1 cellular context compared by ENCODE assay signal in the genomic region with DNA sequence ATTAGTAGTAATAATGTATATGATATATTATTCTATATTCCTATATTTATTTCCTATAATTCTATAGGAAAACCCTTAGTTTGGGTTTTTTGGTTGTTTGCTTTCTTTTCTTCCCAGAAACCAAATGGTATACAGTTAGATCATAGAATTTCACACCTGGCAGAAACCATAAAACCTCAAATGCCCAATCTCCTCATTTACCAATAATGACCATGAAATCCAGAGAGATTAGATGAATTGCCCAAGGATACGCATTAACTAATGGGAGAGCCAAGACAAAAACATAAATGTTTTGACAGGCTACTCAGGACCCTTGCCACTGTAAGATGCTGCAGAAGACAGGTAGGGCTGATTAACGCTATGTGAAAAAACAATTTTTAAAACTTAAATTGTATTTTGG.
TF ChIP-seq lines count a peak whose summit lies in the region.

No MANE protein-coding gene starts in this region.

TF ChIP-seq in IMR-90, 13 proteins besides CTCF, POLR2A, EP300 and RAD21 (continued from another document):
- TF ChIP-seq CEBPB (IDR thresholded peaks at IDR 0.05; ENCODE audit: low read depth, low read length) (no peak), MAFK (IDR thresholded peaks at IDR 0.05; ENCODE audit: low read depth, low read length) (no peak), MXI1 (IDR thresholded peaks at IDR 0.05; ENCODE audit: borderline replicate concordance, low read depth, low read length) (no peak), CHD1 (IDR thresholded peaks at IDR 0.05; ENCODE audit: low read depth, low read length) (no peak)
- TF ChIP-seq, protein P1, sequence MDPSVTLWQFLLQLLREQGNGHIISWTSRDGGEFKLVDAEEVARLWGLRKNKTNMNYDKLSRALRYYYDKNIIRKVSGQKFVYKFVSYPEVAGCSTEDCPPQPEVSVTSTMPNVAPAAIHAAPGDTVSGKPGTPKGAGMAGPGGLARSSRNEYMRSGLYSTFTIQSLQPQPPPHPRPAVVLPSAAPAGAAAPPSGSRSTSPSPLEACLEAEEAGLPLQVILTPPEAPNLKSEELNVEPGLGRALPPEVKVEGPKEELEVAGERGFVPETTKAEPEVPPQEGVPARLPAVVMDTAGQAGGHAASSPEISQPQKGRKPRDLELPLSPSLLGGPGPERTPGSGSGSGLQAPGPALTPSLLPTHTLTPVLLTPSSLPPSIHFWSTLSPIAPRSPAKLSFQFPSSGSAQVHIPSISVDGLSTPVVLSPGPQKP (IDR thresholded peaks at IDR 0.05; ENCODE audit: borderline replicate concordance, low read depth, low read length): no peak
